ENCODE assay signal across 27 cellular contexts in the genomic region with DNA sequence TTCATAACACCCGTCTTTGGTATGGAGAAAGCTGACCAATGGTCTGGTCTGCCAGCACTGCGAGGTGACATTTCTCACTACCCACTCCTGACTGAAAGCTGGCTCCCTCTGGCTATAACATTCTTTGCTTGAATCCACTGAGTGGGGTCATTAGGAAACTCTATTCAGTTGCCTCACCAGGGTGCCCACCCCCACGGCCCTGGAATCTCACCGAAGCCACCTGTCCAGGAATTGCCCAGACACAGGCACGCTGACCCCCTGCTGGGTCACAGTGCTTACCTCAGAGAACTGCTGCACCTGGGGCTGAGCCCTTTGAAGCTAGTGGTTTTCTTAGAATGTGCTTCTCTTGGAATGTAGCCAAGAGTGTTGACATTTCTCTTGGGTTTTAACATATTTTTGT. TPM values are rescaled to one million over a fixed set of nuclear protein-coding genes. Genes with fewer than 3 reads are reported as not detected.
DNase-seq lines count a peak whose midpoint lies in the region; FAIRE-seq lines count a peak whose summit lies in the region.
"Had no signal": no experiment of that assay in that cellular context is flagged by ENCODE, and none has a peak within 500 bp of the region (broad histone marks: within the 10 kb centered on the region; RNA-seq: fewer than 3 reads in every experiment).

No MANE protein-coding gene starts in this region.

- DNase-seq in SW480 (ENCODE audit: low spot score) (peak; percentile 34), iPS DF 19.7 (ENCODE audit: low read depth, low spot score) (peak; percentile 93), urothelium cell line (ENCODE audit: low spot score) (peak; percentile 64), H7 (no peak), ureter (ENCODE audit: low spot score) (no peak), GM19240 (ENCODE audit: insufficient read length, low spot score) (no peak)
- DNase-seq: activated CD8-positive, alpha-beta memory T cell treated with anti-CD3 and anti-CD28 coated beads for 24 hours; activated naive CD4-positive, alpha-beta T cell treated with Interleukin-2 at 50 U/mL for 16 hours; activated T-cell treated with anti-CD3 and anti-CD28 coated beads, Interleukin-2, amount 50 U/mL, for 4 hours; AML-193; amygdala; CD8-positive, alpha-beta T cell; foreskin fibroblast; HFFc6; IMR-90; MV-4-11; naive B cell; NCI-H1930; NCI-H345; SHP77; stimulated activated naive B cell treated with anti-CD40 and anti-IgM and Interleukin-4, amounts not matched to agents 10 μg/mL and 1 μg/mL and 100 μg/mL, for 72 hours; T-cell; testis had no signal

- H3K4me1 ChIP-seq in HUES64 (ENCODE audit: insufficient read depth, low read length) = peaks cover 45% of the 10 kb centered on the region
- H3K4me1 ChIP-seq: testis had no signal

- H3K9me3 ChIP-seq in HUES64 (ENCODE audit: insufficient read depth, low read depth, low read length) = no peaks in the 10 kb centered on the region
- H3K9me3 ChIP-seq: testis had no signal

- no peaks in the 10 kb centered on the region for H3K36me3 ChIP-seq in HUES64 (ENCODE audit: insufficient read depth, low read length)
- H3K36me3 ChIP-seq in H7 (replicated peaks; ENCODE audit: control insufficient read depth, insufficient read depth, low read length) = no peaks in the 10 kb centered on the region

- H3K4me3 ChIP-seq in HUES64 (ENCODE audit: low read length) (no peak overlapping the region), H7 (ENCODE audit: insufficient read depth, low read depth, low read length) (no peak overlapping the region)
- H3K4me3 ChIP-seq: hepatocyte, skin epidermis, testis had no signal

- H3K27ac ChIP-seq in HUES64 (ENCODE audit: low read depth, low read length) = peak overlapping the region; percentile 44; the same call in 1 of the 2 replicates
- H3K27ac ChIP-seq: hepatocyte, skin epidermis, testis had no signal

- 63% methylated on average over 5 of the region's 5 CpGs for WGBS in HUES64

- FAIRE-seq in urothelium cell line (lab: Jason Lieb, UNC) = peak; percentile 61

- H3K27me3 ChIP-seq in HUES64 (ENCODE audit: insufficient read depth, low read length) (no peaks in the 10 kb centered on the region), H7 (ENCODE audit: control insufficient read depth, insufficient read depth, low read length) (no peaks in the 10 kb centered on the region)
- H3K27me3 ChIP-seq: hepatocyte, testis had no signal

- no peak overlapping the region for H3K9ac ChIP-seq in HUES64 (ENCODE audit: low read depth, low read length)

RNA-seq across cellular contexts. Expression of a gene that starts 28.6 kb away (rescaled TPM):
- polyA plus RNA-seq in HUES64 (2013, experiment 1 of 2) = 1.4 TPM
- 1.6 TPM for polyA plus RNA-seq in HUES64 (2013, experiment 2 of 2)
- 4.2 and 4.3 TPM in 2 replicates for total RNA-seq in H7 (2014; rRNA removed; shearing (Covaris generic))
- total RNA-seq in ureter = 1.3 TPM
- total RNA-seq: activated T-cell treated with anti-CD3 and anti-CD28 coated beads, Interleukin-2, amount 50 U/mL, for 4 hours; CD8-positive, alpha-beta T cell; epithelial cell of proximal tubule; T-cell had no signal

Comparison
In these comparisons a context has a peak if more than half of its experiments do, and no peak if none do; other contexts are left out.
1. DNase-seq: peak in SW480 (single experiment), iPS DF 19.7 (single experiment) and urothelium cell line (single experiment); none in H7 (single experiment), ureter (single experiment) and GM19240 (single experiment).